ENCODE assay signal across 1 cellular context in genomic region chr14:93206793-93207467, GRCh38.
TF ChIP-seq lines count a peak whose summit lies in the region.

Gene GON7 (minus strand): TSS chr14:93207065. CDS start chr14:93207037, 28 bp downstream.
Gene UBR7 (plus strand): TSS chr14:93207256. CDS start chr14:93207292, 36 bp downstream.

TF ChIP-seq in H1, 55 proteins besides CTCF, POLR2A, EP300 and RAD21:
- TF ChIP-seq SIN3A (conservative IDR thresholded peaks at IDR 0.05 in 1 of 2, IDR thresholded peaks at IDR 0.05 in 1 of 2; ENCODE audit: low read depth in 1 of 2, low read length in 2 of 2) (peak; percentile 34 to 92; a peak in 2 of 4 replicates), USF2 (IDR thresholded peaks at IDR 0.05; ENCODE audit: low read length) (no peak), TBP (IDR thresholded peaks at IDR 0.05; ENCODE audit: low read depth, low read length) (0 out of 2 replicates have a peak, but pooled peaks have one; percentile 28), RBBP5 (IDR thresholded peaks at IDR 0.05; ENCODE audit: borderline replicate concordance, low read depth, low read length) (peak; percentile 62), CTBP2 (IDR thresholded peaks at IDR 0.05; ENCODE audit: borderline replicate concordance, insufficient read depth, insufficient read length, low read length) (no peak), ATF2 (IDR thresholded peaks at IDR 0.05; ENCODE audit: low read length) (no peak), CHD7 (IDR thresholded peaks at IDR 0.05; ENCODE audit: insufficient replicate concordance, low read length) (no peak), MAX (IDR thresholded peaks at IDR 0.05) (peak; percentile 72), SUZ12 (IDR thresholded peaks at IDR 0.05; ENCODE audit: low read length) (no peak), HDAC2 (IDR thresholded peaks at IDR 0.05; ENCODE audit: borderline replicate concordance in 1 of 2, low read depth in 2 of 2, low read length in 2 of 2) (peak in 1 of 2 experiments; percentile 31; a peak in 1 of 4 replicates), SAP30 (IDR thresholded peaks at IDR 0.05; ENCODE audit: insufficient read depth, insufficient replicate concordance, low read length) (peak; percentile 88), POU5F1 (IDR thresholded peaks at IDR 0.05; ENCODE audit: low read depth, low read length) (no peak), BRCA1 (IDR thresholded peaks at IDR 0.05; ENCODE audit: low read depth, low read length) (no peak), KDM4A (IDR thresholded peaks at IDR 0.05; ENCODE audit: low read depth, low read length, severe bottlenecking) (peak; percentile 70), SP4 (IDR thresholded peaks at IDR 0.05; ENCODE audit: low read length) (no peak), SP1 (IDR thresholded peaks at IDR 0.05; ENCODE audit: low read depth, low read length) (no peak), PHF8 (conservative IDR thresholded peaks at IDR 0.05; ENCODE audit: low read depth, low read length) (peak; percentile 56; the same call in 1 of the 2 replicates), YY1 (IDR thresholded peaks at IDR 0.05; ENCODE audit: low read depth, low read length) (no peak), TAF1 (IDR thresholded peaks at IDR 0.05; ENCODE audit: low read depth, low read length) (peak; percentile 73), GABPA (IDR thresholded peaks at IDR 0.05; ENCODE audit: borderline replicate concordance, insufficient read depth, low read length) (peak; percentile 71; the same call in 1 of the 2 replicates), TEAD4 (IDR thresholded peaks at IDR 0.05; ENCODE audit: low read depth, low read length) (no peak), ZNF274 (IDR thresholded peaks at IDR 0.05; ENCODE audit: borderline replicate concordance, extremely low read depth, low read length) (no peak), RFX5 (IDR thresholded peaks at IDR 0.05; ENCODE audit: borderline replicate concordance, low read depth, low read length) (no peak), RNF2 (IDR thresholded peaks at IDR 0.05; ENCODE audit: borderline replicate concordance, low read depth, low read length, missing control alignments, poor library complexity, severe bottlenecking) (no peak), JUND (IDR thresholded peaks at IDR 0.05; ENCODE audit: low read length) (no peak), CHD2 (IDR thresholded peaks at IDR 0.05; ENCODE audit: low read length) (no peak), NRF1 (IDR thresholded peaks at IDR 0.05; ENCODE audit: low read depth, low read length) (no peak), CBX8 (IDR thresholded peaks at IDR 0.05; ENCODE audit: borderline replicate concordance, low read depth, low read length) (no peak), POLR2AphosphoS5 (IDR thresholded peaks at IDR 0.05; ENCODE audit: low read depth, low read length) (peak; percentile 59), KDM1A (IDR thresholded peaks at IDR 0.05; ENCODE audit: borderline replicate concordance, low read length) (no peak), CREB1 (IDR thresholded peaks at IDR 0.05) (peak; percentile 94), GTF2F1 (IDR thresholded peaks at IDR 0.05; ENCODE audit: borderline replicate concordance, low read depth, low read length) (no peak), HDAC6 (IDR thresholded peaks at IDR 0.05; ENCODE audit: low read depth, low read length) (no peak), MAFK (IDR thresholded peaks at IDR 0.05; ENCODE audit: low read depth, low read length) (no peak), BCL11A (IDR thresholded peaks at IDR 0.05; ENCODE audit: low read depth in 2 of 2, low read length in 2 of 2) (no peak), NANOG (IDR thresholded peaks at IDR 0.05; ENCODE audit: insufficient read depth, low read depth, low read length, poor library complexity, severe bottlenecking) (no peak), FOSL1 (IDR thresholded peaks at IDR 0.05; ENCODE audit: insufficient read depth, low read depth, low read length) (no peak), RXRA (IDR thresholded peaks at IDR 0.05; ENCODE audit: insufficient read depth, low read depth, low read length) (no peak), SP2 (IDR thresholded peaks at IDR 0.05; ENCODE audit: low read length) (no peak), SIRT6 (IDR thresholded peaks at IDR 0.05; ENCODE audit: low read length) (no peak), EZH2 (IDR thresholded peaks at IDR 0.05; ENCODE audit: low read depth, low read length, severe bottlenecking) (peak; percentile 21), JUN (IDR thresholded peaks at IDR 0.05; ENCODE audit: low read depth, low read length) (no peak), ASH2L (IDR thresholded peaks at IDR 0.05; ENCODE audit: low read length) (peak; percentile 76), KDM5A (IDR thresholded peaks at IDR 0.05; ENCODE audit: low read length) (no peak), TCF12 (IDR thresholded peaks at IDR 0.05; ENCODE audit: low read depth, low read length) (no peak), TAF7 (optimal IDR thresholded peaks at IDR 0.05; ENCODE audit: borderline replicate concordance, low read depth, low read length) (peak; percentile 58), E2F6 (IDR thresholded peaks at IDR 0.05) (peak; percentile 89), CEBPB (IDR thresholded peaks at IDR 0.05; ENCODE audit: low read depth, low read length) (no peak), BACH1 (IDR thresholded peaks at IDR 0.05; ENCODE audit: low read length) (no peak), ATF3 (IDR thresholded peaks at IDR 0.05; ENCODE audit: insufficient read depth, low read depth, low read length) (no peak), EGR1 (IDR thresholded peaks at IDR 0.05; ENCODE audit: borderline replicate concordance, low read depth, low read length) (peak; percentile 73), SRF (IDR thresholded peaks at IDR 0.05; ENCODE audit: low read depth, low read length) (0 out of 2 replicates have a peak, but pooled peaks have one; percentile 2), CHD1 (IDR thresholded peaks at IDR 0.05; ENCODE audit: low read depth, low read length) (no peak), SIX5 (IDR thresholded peaks at IDR 0.05; ENCODE audit: low read depth, low read length) (peak; percentile 7; the same call in 1 of the 2 replicates), CBX5 (IDR thresholded peaks at IDR 0.05; ENCODE audit: low read depth, low read length) (no peak)
